12 cellular contexts compared by ENCODE assay signal in the genomic region with DNA sequence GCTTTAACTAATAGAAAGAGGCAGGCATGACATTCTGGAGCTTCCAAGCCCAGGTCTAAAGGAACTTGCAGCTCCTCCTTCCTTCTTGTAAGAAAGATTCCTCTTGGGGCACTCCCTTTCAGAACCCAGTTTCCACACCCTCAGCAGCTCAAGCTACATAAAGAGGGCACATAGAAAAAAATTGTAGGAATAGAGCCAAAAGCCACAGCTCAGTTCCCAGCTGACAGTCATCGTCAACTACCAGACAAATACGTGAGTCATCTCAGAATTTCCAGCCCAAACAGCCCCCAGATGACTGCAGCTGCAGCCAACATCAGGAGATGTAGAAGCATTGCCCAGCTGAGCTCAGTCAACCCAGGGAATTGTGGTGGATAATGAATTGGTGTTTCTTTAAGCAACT.
A peak's percentile ranks its signal among the peaks of the same experiment; 100 is the strongest.
DNase-seq lines count a peak whose midpoint lies in the region; TF ChIP-seq lines count a peak whose summit lies in the region.
"Had no signal": no experiment of that assay in that cellular context is flagged by ENCODE, and none has a peak within 500 bp of the region (broad histone marks: within the 10 kb centered on the region; RNA-seq: fewer than 3 reads in every experiment).

No MANE protein-coding gene starts in this region.

- no CpG with 5 or more reads among the region's 2 CpGs for WGBS in H9 (ENCODE audit: extremely low coverage, insufficient read length, low lambda C conversion rate)

- H2BK5ac ChIP-seq in H9 (ENCODE audit: insufficient read length, low read length) = no peak overlapping the region

- H3T11ph ChIP-seq in H9 (ENCODE audit: low read length) = no peak overlapping the region

- H4K8ac ChIP-seq in H9 (replicated peaks; ENCODE audit: insufficient read length, low read depth, low read length) = no peak overlapping the region

- H3K79me1 ChIP-seq in H9 (ENCODE audit: insufficient read depth, low read depth, low read length, poor library complexity, severe bottlenecking) = no peaks in the 10 kb centered on the region

- H3K9me3 Mint-ChIP-seq in activated CD4-positive, alpha-beta memory T cell treated with anti-CD3 and anti-CD28 coated beads for 36 hours = no peaks in the 10 kb centered on the region
- H3K9me3 Mint-ChIP-seq in activated CD4-positive, alpha-beta memory T cell treated with anti-CD3 and anti-CD28 coated beads, Interleukin-2, amount 10 ng/mL, durations not matched to agents 7 days and 5 days = no peaks in the 10 kb centered on the region
- H3K9me3 Mint-ChIP-seq in H9 = peaks cover 11 to 13% of the 10 kb centered on the region in 2 experiments
- H3K9me3 Mint-ChIP-seq: central memory CD8-positive, alpha-beta T cell; stimulated activated effector memory CD8-positive, alpha-beta T cell treated with anti-CD3 and anti-CD28 coated beads, Interleukin-12 subunit alpha, Interleukin-12 subunit beta, amount 100 ng/mL, for 72 hours had no signal

- H3K36me3 ChIP-seq in left ventricle myocardium inferior (no peaks in the 10 kb centered on the region), tibial artery (no peaks in the 10 kb centered on the region)

- no peak overlapping the region for H3K18ac ChIP-seq in H9 (ENCODE audit: insufficient read length, low read depth, low read length)

- H3K56ac ChIP-seq in H9 (ENCODE audit: insufficient read length, low read depth, low read length) = no peak overlapping the region

- H3K4ac ChIP-seq in H9 (ENCODE audit: low read depth, low read length) = no peak overlapping the region

- no peak overlapping the region for H2AK5ac ChIP-seq in H9 (ENCODE audit: insufficient read length, low read length)

- H3K23me2 ChIP-seq in H9 (ENCODE audit: insufficient read length, low read depth, low read length, poor library complexity, severe bottlenecking) = no peaks in the 10 kb centered on the region

- peaks cover 3% of the 10 kb centered on the region for H3K27me3 ChIP-seq in left ventricle myocardium inferior (ENCODE audit: low read depth)
- H3K27me3 ChIP-seq in tibial artery = no peaks in the 10 kb centered on the region
- H3K27me3 ChIP-seq in H9 (ENCODE audit: insufficient read depth, low read length) = no peaks in the 10 kb centered on the region

- H4K5ac ChIP-seq in H9 (ENCODE audit: insufficient read length, low read depth, low read length) = no peak overlapping the region

- H3K27ac Mint-ChIP-seq in activated CD4-positive, alpha-beta memory T cell treated with anti-CD3 and anti-CD28 coated beads for 36 hours = no peak overlapping the region
- H3K27ac Mint-ChIP-seq in activated CD4-positive, alpha-beta memory T cell treated with anti-CD3 and anti-CD28 coated beads, Interleukin-2, amount 10 ng/mL, durations not matched to agents 7 days and 5 days = no peak overlapping the region
- no peak overlapping the region for H3K27ac Mint-ChIP-seq in H9
- H3K27ac Mint-ChIP-seq: CD4-positive, CD25-positive, alpha-beta regulatory T cell; nephron; stimulated activated effector memory CD8-positive, alpha-beta T cell treated with anti-CD3 and anti-CD28 coated beads, Interleukin-12 subunit alpha, Interleukin-12 subunit beta, amount 100 ng/mL, for 72 hours had no signal

- H3K27ac ChIP-seq in left ventricle myocardium inferior (replicated peaks) (peak overlapping the region; percentile 34), tibial artery (peak overlapping the region; percentile 47 to 60), H9 (ENCODE audit: insufficient read length, low read depth, low read length) (no peak overlapping the region)

- H3K23ac ChIP-seq in H9 (ENCODE audit: insufficient read length, low read depth, low read length) = no peak overlapping the region

- no peak overlapping the region for H4K91ac ChIP-seq in H9 (ENCODE audit: insufficient read length, low read depth, low read length)

- no peaks in the 10 kb centered on the region for H4K20me1 ChIP-seq in H9 (ENCODE audit: control insufficient read depth, insufficient read depth, insufficient read length)

- peak; percentile 19 for DNase-seq in activated CD4-positive, alpha-beta memory T cell treated with anti-CD3 and anti-CD28 coated beads for 36 hours
- DNase-seq in activated CD4-positive, alpha-beta memory T cell treated with anti-CD3 and anti-CD28 coated beads, Interleukin-2, amount 10 ng/mL, durations not matched to agents 7 days and 5 days = no peak
- DNase-seq in amniotic stem cell (lab: John Stamatoyannopoulos, UW) (peak; percentile 65), left ventricle myocardium inferior (peak; percentile 43), tibial artery (peak; percentile 73 to 89), H9 (no peak), OCI-M2 (lab: John Stamatoyannopoulos, UW; ENCODE audit: unreplicated experiment) (no peak)
- DNase-seq in activated CD8-positive, alpha-beta memory T cell treated with anti-CD3 and anti-CD28 coated beads, Interleukin-2, amount 50 U/mL, for 4 hours = no peak
- DNase-seq: CD4-positive, CD25-positive, alpha-beta regulatory T cell had no signal

- no peak overlapping the region for H3K9ac ChIP-seq in H9 (ENCODE audit: extremely low read depth, insufficient read length, low read length)

- H2BK15ac ChIP-seq in H9 (ENCODE audit: low read depth, low read length) = no peak overlapping the region

- no peak overlapping the region for H2BK12ac ChIP-seq in H9 (ENCODE audit: insufficient read length, low read depth, low read length)

- no peaks in the 10 kb centered on the region for H3K27me3 Mint-ChIP-seq in activated CD4-positive, alpha-beta memory T cell treated with anti-CD3 and anti-CD28 coated beads for 36 hours
- peaks cover 2% of the 10 kb centered on the region for H3K27me3 Mint-ChIP-seq in activated CD4-positive, alpha-beta memory T cell treated with anti-CD3 and anti-CD28 coated beads, Interleukin-2, amount 10 ng/mL, durations not matched to agents 7 days and 5 days
- peaks cover 2% of the 10 kb centered on the region; the same call in 1 of the 2 replicates for H3K27me3 Mint-ChIP-seq in H9 (ENCODE audit: low read depth)
- H3K27me3 Mint-ChIP-seq: central memory CD8-positive, alpha-beta T cell had no signal

- H3K4me3 ChIP-seq in left ventricle myocardium inferior (no peak overlapping the region), tibial artery (no peak overlapping the region)

- POLR2A ChIA-PET in activated CD4-positive, alpha-beta memory T cell treated with anti-CD3 and anti-CD28 coated beads for 36 hours (lab: Charles Lee) = no interaction called here
- POLR2A ChIA-PET in activated CD4-positive, alpha-beta memory T cell treated with anti-CD3 and anti-CD28 coated beads, Interleukin-2, amount 10 ng/mL, durations not matched to agents 7 days and 5 days (lab: Charles Lee) = no interaction called here

- H3K4me1 Mint-ChIP-seq in activated CD4-positive, alpha-beta memory T cell treated with anti-CD3 and anti-CD28 coated beads for 36 hours (ENCODE audit: low read depth) = peaks cover 28% of the 10 kb centered on the region
- H3K4me1 Mint-ChIP-seq in activated CD4-positive, alpha-beta memory T cell treated with anti-CD3 and anti-CD28 coated beads, Interleukin-2, amount 10 ng/mL, durations not matched to agents 7 days and 5 days = peaks cover 27% of the 10 kb centered on the region
- no peaks in the 10 kb centered on the region for H3K4me1 Mint-ChIP-seq in H9
- H3K4me1 Mint-ChIP-seq: nephron had no signal

- no peaks in the 10 kb centered on the region for H3K79me2 ChIP-seq in H9 (ENCODE audit: insufficient read depth, low read length)

- H3K4me1 ChIP-seq in left ventricle myocardium inferior (no peaks in the 10 kb centered on the region), tibial artery (peaks cover 0 to 29% (median 7%) of the 10 kb centered on the region in 4 donors), H9 (ENCODE audit: insufficient read depth, low read length) (no peaks in the 10 kb centered on the region)

- H2BK20ac ChIP-seq in H9 (ENCODE audit: low read depth, low read length, poor library complexity, severe bottlenecking) = no peak overlapping the region

- intact Hi-C loops in activated CD4-positive, alpha-beta memory T cell treated with anti-CD3 and anti-CD28 coated beads for 36 hours (cut with micrococcal nuclease) = no loop called here
- intact Hi-C loops in left ventricle myocardium inferior (cut with micrococcal nuclease) (no loop called here), tibial artery (cut with DNase I; ENCODE audit: low total_unique reads) (no loop called here)

- peaks cover 16% of the 10 kb centered on the region for H3K9me3 ChIP-seq in left ventricle myocardium inferior (replicated peaks)
- H3K9me3 ChIP-seq in tibial artery = peaks cover 0 to 6% (median 0%) of the 10 kb centered on the region in 3 donors
- H3K9me3 ChIP-seq in H9 (ENCODE audit: control insufficient read depth, low read depth, low read length) = no peaks in the 10 kb centered on the region

- no peak for TF ChIP-seq CTCF in left ventricle myocardium inferior (IDR thresholded peaks at IDR 0.05; ENCODE audit: borderline replicate concordance)
- no peak for TF ChIP-seq CTCF in tibial artery (IDR thresholded peaks at IDR 0.05)
- TF ChIP-seq CTCF in H9 (conservative IDR thresholded peaks at IDR 0.05) = no peak

- CTCF ChIA-PET in activated CD4-positive, alpha-beta memory T cell treated with anti-CD3 and anti-CD28 coated beads for 36 hours (lab: Charles Lee) = no interaction called here
- CTCF ChIA-PET in activated CD4-positive, alpha-beta memory T cell treated with anti-CD3 and anti-CD28 coated beads, Interleukin-2, amount 10 ng/mL, durations not matched to agents 7 days and 5 days (lab: Charles Lee) = no interaction called here

- H3K4me3 Mint-ChIP-seq in activated CD4-positive, alpha-beta memory T cell treated with anti-CD3 and anti-CD28 coated beads for 36 hours = no peak overlapping the region
- H3K4me3 Mint-ChIP-seq in activated CD4-positive, alpha-beta memory T cell treated with anti-CD3 and anti-CD28 coated beads, Interleukin-2, amount 10 ng/mL, durations not matched to agents 7 days and 5 days = no peak overlapping the region
- no peak overlapping the region for H3K4me3 Mint-ChIP-seq in H9
- H3K4me3 Mint-ChIP-seq: CD4-positive, CD25-positive, alpha-beta regulatory T cell; central memory CD8-positive, alpha-beta T cell; nephron; stimulated activated effector memory CD8-positive, alpha-beta T cell treated with anti-CD3 and anti-CD28 coated beads, Interleukin-12 subunit alpha, Interleukin-12 subunit beta, amount 100 ng/mL, for 72 hours had no signal

- H3K14ac ChIP-seq in H9 (ENCODE audit: insufficient read depth, low read length) = no peak overlapping the region

- H2AFZ ChIP-seq in H9 (ENCODE audit: low read length) = no peak overlapping the region

- no peaks in the 10 kb centered on the region for H3K36me3 Mint-ChIP-seq in activated CD4-positive, alpha-beta memory T cell treated with anti-CD3 and anti-CD28 coated beads for 36 hours
- H3K36me3 Mint-ChIP-seq in activated CD4-positive, alpha-beta memory T cell treated with anti-CD3 and anti-CD28 coated beads, Interleukin-2, amount 10 ng/mL, durations not matched to agents 7 days and 5 days (ENCODE audit: low read depth) = no peaks in the 10 kb centered on the region
- H3K36me3 Mint-ChIP-seq in H9 (ENCODE audit: insufficient read depth in 1 of 3, low read depth in 3 of 3) = peaks cover 4 to 12% (median 8%) of the 10 kb centered on the region in 3 experiments
- H3K36me3 Mint-ChIP-seq: CD4-positive, CD25-positive, alpha-beta regulatory T cell; stimulated activated effector memory CD8-positive, alpha-beta T cell treated with anti-CD3 and anti-CD28 coated beads, Interleukin-12 subunit alpha, Interleukin-12 subunit beta, amount 100 ng/mL, for 72 hours had no signal

- no peak overlapping the region for H2BK120ac ChIP-seq in H9 (ENCODE audit: low read depth, low read length, poor library complexity, severe bottlenecking)

- H3K4me2 ChIP-seq in H9 (ENCODE audit: insufficient read depth, insufficient read length, low read length) = no peak overlapping the region

Comparison
In these comparisons a context has a peak if more than half of its experiments do, and no peak if none do; other contexts are left out.
1. DNase-seq: peak in activated CD4-positive, alpha-beta memory T cell treated with anti-CD3 and anti-CD28 coated beads for 36 hours (single experiment), amniotic stem cell (single experiment), left ventricle myocardium inferior (single experiment) and tibial artery (2 of 2); none in activated CD4-positive, alpha-beta memory T cell treated with anti-CD3 and anti-CD28 coated beads, Interleukin-2, amount 10 ng/mL, durations not matched to agents 7 days and 5 days (single experiment), activated CD8-positive, alpha-beta memory T cell treated with anti-CD3 and anti-CD28 coated beads, Interleukin-2, amount 50 U/mL, for 4 hours (single experiment), H9 (single experiment) and OCI-M2 (single experiment).